In genomic region chr1:30853350-30853749, GRCh38 we compare ENCODE assay signal across 1 cellular context.
TF ChIP-seq lines count a peak whose summit lies in the region.

No MANE protein-coding gene starts in this region.

TF ChIP-seq in H1, 55 proteins besides CTCF, POLR2A, EP300 and RAD21:
- no peak for TF ChIP-seq GABPA (IDR thresholded peaks at IDR 0.05; ENCODE audit: borderline replicate concordance, insufficient read depth, low read length)
- no peak for TF ChIP-seq POU5F1 (IDR thresholded peaks at IDR 0.05; ENCODE audit: low read depth, low read length)
- peak; percentile 53 for TF ChIP-seq CEBPB (IDR thresholded peaks at IDR 0.05; ENCODE audit: low read depth, low read length)
